In genomic region chr11:83193315-83194283, GRCh38 we compare ENCODE assay signal across 1 cellular context.
TF ChIP-seq lines count a peak whose summit lies in the region.

TSS of gene ANKRD42 (plus strand) at chr11:83193712. CDS start at chr11:83194671, 959 bp downstream.

TF ChIP-seq in K562, 482 proteins besides CTCF, POLR2A, EP300 and RAD21 (continued from another document):
- no peak for TF ChIP-seq IRF2 (CRISPR knock-in tag; IDR thresholded peaks at IDR 0.05)
- no peak for TF ChIP-seq USF1 (CRISPR knock-in tag; IDR thresholded peaks at IDR 0.05)
- TF ChIP-seq GABPB2 (CRISPR knock-in tag; conservative IDR thresholded peaks at IDR 0.05) = no peak
- TF ChIP-seq ZBTB8A (IDR thresholded peaks at IDR 0.05; ENCODE audit: partially characterized antibody) = no peak
- TF ChIP-seq PTTG1 (tag; IDR thresholded peaks at IDR 0.05; ENCODE audit: low read depth) = no peak
- no peak for TF ChIP-seq RNF219 (CRISPR knock-in tag; IDR thresholded peaks at IDR 0.05)
- TF ChIP-seq CSDE1 (IDR thresholded peaks at IDR 0.05) = peak in 1 of 2 experiments; percentile 76; a peak in 2 of 4 replicates
- no peak for TF ChIP-seq RBM14 (IDR thresholded peaks at IDR 0.05; ENCODE audit: borderline replicate concordance, insufficient read depth, low read depth, low read length)
- no peak for TF ChIP-seq EZH2 (IDR thresholded peaks at IDR 0.05; ENCODE audit: borderline replicate concordance, low read depth, low read length)
- TF ChIP-seq SP1 (CRISPR knock-in tag; IDR thresholded peaks at IDR 0.05) = peak; percentile 42; the same call in 1 of the 2 replicates
- TF ChIP-seq GATAD2A (IDR thresholded peaks at IDR 0.05) = no peak
- no peak for TF ChIP-seq NFE2 (IDR thresholded peaks at IDR 0.05; ENCODE audit: low read depth)
- no peak for TF ChIP-seq ERF (CRISPR knock-in tag; IDR thresholded peaks at IDR 0.05)
- no peak for TF ChIP-seq HEY1 (CRISPR knock-in tag; IDR thresholded peaks at IDR 0.05; ENCODE audit: borderline replicate concordance)
- TF ChIP-seq STAT5B (CRISPR knock-in tag; IDR thresholded peaks at IDR 0.05) = no peak
- TF ChIP-seq RFX1 (IDR thresholded peaks at IDR 0.05) = peak; percentile 97
- no peak for TF ChIP-seq ZNF184 (CRISPR knock-in tag; IDR thresholded peaks at IDR 0.05)
- peak in 1 of 2 experiments; percentile 68 for TF ChIP-seq E2F6 (IDR thresholded peaks at IDR 0.05; ENCODE audit: borderline replicate concordance in 1 of 2, extremely low read depth in 1 of 2, insufficient read depth in 1 of 2, insufficient read length in 1 of 2, low read depth in 1 of 2, low read length in 1 of 2, poor library complexity in 1 of 2, severe bottlenecking in 1 of 2)
- TF ChIP-seq DLX4 (CRISPR knock-in tag; IDR thresholded peaks at IDR 0.05) = no peak
- TF ChIP-seq POLR2AphosphoS5 (IDR thresholded peaks at IDR 0.05; ENCODE audit: control insufficient read depth, insufficient read depth, low read depth, low read length) = peak; percentile 75
- TF ChIP-seq TRIM25 (IDR thresholded peaks at IDR 0.05; ENCODE audit: borderline replicate concordance) = no peak
- TF ChIP-seq C11orf30 (IDR thresholded peaks at IDR 0.05; ENCODE audit: low read depth) = peak; percentile 80
- peak; percentile 87; the same call in 1 of the 2 replicates for TF ChIP-seq MXI1 (IDR thresholded peaks at IDR 0.05; ENCODE audit: low read depth, low read length)
- no peak for TF ChIP-seq ZNF133 (CRISPR knock-in tag; IDR thresholded peaks at IDR 0.05)
- TF ChIP-seq ZNF589 (CRISPR knock-in tag; IDR thresholded peaks at IDR 0.05; ENCODE audit: low read depth) = no peak
- peak; percentile 10 to 98; a peak in 3 of 4 replicates for TF ChIP-seq HDAC1 (IDR thresholded peaks at IDR 0.05)
- TF ChIP-seq ZNF778 (CRISPR knock-in tag; IDR thresholded peaks at IDR 0.05) = no peak
- no peak for TF ChIP-seq SRSF1 (IDR thresholded peaks at IDR 0.05; ENCODE audit: low read depth, low read length)
- no peak for TF ChIP-seq CREB3 (tag; conservative IDR thresholded peaks at IDR 0.05; ENCODE audit: low read depth)
- TF ChIP-seq L3MBTL2 (IDR thresholded peaks at IDR 0.05) = peak; percentile 47
- TF ChIP-seq NFIX (CRISPR knock-in tag; IDR thresholded peaks at IDR 0.05; ENCODE audit: low read depth) = no peak
- no peak for TF ChIP-seq TAF7 (tag; IDR thresholded peaks at IDR 0.05)
- TF ChIP-seq NR2C2 (CRISPR knock-in tag; IDR thresholded peaks at IDR 0.05) = 0 out of 2 replicates have a peak, but pooled peaks have one; percentile 28
- TF ChIP-seq NR2C2 (tag; IDR thresholded peaks at IDR 0.05) = peak; percentile 75
- no peak for TF ChIP-seq NEUROD1 (IDR thresholded peaks at IDR 0.05; ENCODE audit: borderline replicate concordance, low read depth, low read length, partially characterized antibody)
- no peak for TF ChIP-seq FOSL1 (tag; conservative IDR thresholded peaks at IDR 0.05)
- TF ChIP-seq HMGXB4 (CRISPR knock-in tag; IDR thresholded peaks at IDR 0.05) = peak; percentile 20; the same call in 1 of the 2 replicates
- no peak for TF ChIP-seq CHD2 (IDR thresholded peaks at IDR 0.05; ENCODE audit: low read depth, low read length)
- no peak for TF ChIP-seq NCOA4 (IDR thresholded peaks at IDR 0.05; ENCODE audit: partially characterized antibody)
- TF ChIP-seq HCFC1 (IDR thresholded peaks at IDR 0.05; ENCODE audit: low read depth, low read length) = peak; percentile 63
- no peak for TF ChIP-seq FUS (optimal IDR thresholded peaks at IDR 0.05; ENCODE audit: low read depth, low read length)
- TF ChIP-seq PURB (CRISPR knock-in tag; IDR thresholded peaks at IDR 0.05; ENCODE audit: low read depth) = no peak
- TF ChIP-seq ZBTB5 (IDR thresholded peaks at IDR 0.05) = no peak
- no peak for TF ChIP-seq MEF2A (IDR thresholded peaks at IDR 0.05; ENCODE audit: control insufficient read depth, low read depth, low read length)
- no peak for TF ChIP-seq ESRRB (CRISPR knock-in tag; IDR thresholded peaks at IDR 0.05; ENCODE audit: borderline replicate concordance)
- no peak for TF ChIP-seq NONO (IDR thresholded peaks at IDR 0.05; ENCODE audit: low read depth in 2 of 2, low read length in 1 of 2)
